ENCODE assay signal across 1 cellular context in the genomic region with DNA sequence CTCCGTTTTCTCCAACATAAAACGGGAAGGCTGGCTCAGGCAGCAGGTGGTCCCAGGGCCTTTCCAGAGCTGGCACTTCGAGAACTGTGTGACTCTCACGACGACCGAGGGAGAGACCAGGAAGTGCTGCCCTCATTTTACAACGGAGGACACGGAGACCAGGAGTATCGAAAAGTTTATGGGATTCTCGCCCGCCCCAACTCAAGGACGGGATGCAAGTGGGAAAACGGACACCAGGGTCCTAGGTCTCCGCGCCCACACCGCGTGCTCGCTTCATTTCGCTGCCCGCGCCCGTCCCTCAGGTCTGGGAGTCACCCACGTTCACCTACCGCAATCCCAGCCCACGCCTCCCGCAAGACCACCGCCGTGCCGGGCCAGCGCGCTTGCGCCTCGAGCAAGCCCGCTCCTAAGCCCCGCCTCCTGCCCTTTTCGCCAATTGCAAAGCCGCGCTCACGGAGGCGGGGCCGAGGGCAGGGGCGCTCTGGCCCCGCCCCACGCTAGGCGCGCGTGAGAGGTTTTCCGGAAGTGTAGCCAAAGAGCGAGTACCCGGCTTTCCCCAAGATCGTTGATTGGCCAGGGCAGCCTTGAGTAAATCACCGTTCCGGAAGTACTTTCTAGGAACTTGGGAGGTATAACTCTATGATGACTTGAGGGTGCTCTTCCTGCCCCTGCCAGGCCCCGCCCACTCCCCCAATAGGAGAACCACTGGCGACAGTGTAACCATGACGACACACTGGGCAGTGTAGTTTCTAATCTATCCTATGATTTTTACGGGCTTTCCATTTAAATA.
TF ChIP-seq lines count a peak whose summit lies in the region.

A gene (minus strand): TSS at position 392 of the 790 bp plus-strand sequence. CDS start 5,362 bp downstream, outside the sequence.

TF ChIP-seq in GM12878, 131 proteins besides CTCF, POLR2A, EP300 and RAD21 (continued from another document and continues in another):
- TF ChIP-seq, protein P1, sequence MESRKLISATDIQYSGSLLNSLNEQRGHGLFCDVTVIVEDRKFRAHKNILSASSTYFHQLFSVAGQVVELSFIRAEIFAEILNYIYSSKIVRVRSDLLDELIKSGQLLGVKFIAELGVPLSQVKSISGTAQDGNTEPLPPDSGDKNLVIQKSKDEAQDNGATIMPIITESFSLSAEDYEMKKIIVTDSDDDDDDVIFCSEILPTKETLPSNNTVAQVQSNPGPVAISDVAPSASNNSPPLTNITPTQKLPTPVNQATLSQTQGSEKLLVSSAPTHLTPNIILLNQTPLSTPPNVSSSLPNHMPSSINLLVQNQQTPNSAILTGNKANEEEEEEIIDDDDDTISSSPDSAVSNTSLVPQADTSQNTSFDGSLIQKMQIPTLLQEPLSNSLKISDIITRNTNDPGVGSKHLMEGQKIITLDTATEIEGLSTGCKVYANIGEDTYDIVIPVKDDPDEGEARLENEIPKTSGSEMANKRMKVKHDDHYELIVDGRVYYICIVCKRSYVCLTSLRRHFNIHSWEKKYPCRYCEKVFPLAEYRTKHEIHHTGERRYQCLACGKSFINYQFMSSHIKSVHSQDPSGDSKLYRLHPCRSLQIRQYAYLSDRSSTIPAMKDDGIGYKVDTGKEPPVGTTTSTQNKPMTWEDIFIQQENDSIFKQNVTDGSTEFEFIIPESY (IDR thresholded peaks at IDR 0.05) = no peak
- peak; percentile 92 for TF ChIP-seq GABPA (IDR thresholded peaks at IDR 0.05; ENCODE audit: low read depth)
- no peak for TF ChIP-seq TARDBP (IDR thresholded peaks at IDR 0.05; ENCODE audit: borderline replicate concordance)
- TF ChIP-seq ZNF622 (IDR thresholded peaks at IDR 0.05) = no peak
- TF ChIP-seq SREBF1 (IDR thresholded peaks at IDR 0.05; ENCODE audit: low read length) = no peak
- no peak; the same call in 1 of the 2 replicates for TF ChIP-seq HDGF (IDR thresholded peaks at IDR 0.05)
- no peak for TF ChIP-seq IRF4 (IDR thresholded peaks at IDR 0.05; ENCODE audit: low read depth, low read length)
- TF ChIP-seq, protein P2, sequence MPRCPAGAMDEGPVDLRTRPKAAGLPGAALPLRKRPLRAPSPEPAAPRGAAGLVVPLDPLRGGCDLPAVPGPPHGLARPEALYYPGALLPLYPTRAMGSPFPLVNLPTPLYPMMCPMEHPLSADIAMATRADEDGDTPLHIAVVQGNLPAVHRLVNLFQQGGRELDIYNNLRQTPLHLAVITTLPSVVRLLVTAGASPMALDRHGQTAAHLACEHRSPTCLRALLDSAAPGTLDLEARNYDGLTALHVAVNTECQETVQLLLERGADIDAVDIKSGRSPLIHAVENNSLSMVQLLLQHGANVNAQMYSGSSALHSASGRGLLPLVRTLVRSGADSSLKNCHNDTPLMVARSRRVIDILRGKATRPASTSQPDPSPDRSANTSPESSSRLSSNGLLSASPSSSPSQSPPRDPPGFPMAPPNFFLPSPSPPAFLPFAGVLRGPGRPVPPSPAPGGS (IDR thresholded peaks at IDR 0.05; ENCODE audit: borderline replicate concordance, insufficient read depth, low read depth, low read length, poor library complexity, severe bottlenecking) = no peak
- TF ChIP-seq, protein P3, sequence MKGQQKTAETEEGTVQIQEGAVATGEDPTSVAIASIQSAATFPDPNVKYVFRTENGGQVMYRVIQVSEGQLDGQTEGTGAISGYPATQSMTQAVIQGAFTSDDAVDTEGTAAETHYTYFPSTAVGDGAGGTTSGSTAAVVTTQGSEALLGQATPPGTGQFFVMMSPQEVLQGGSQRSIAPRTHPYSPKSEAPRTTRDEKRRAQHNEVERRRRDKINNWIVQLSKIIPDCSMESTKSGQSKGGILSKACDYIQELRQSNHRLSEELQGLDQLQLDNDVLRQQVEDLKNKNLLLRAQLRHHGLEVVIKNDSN (IDR thresholded peaks at IDR 0.05; ENCODE audit: borderline replicate concordance, extremely low read length, insufficient read depth, low read depth, low read length) = no peak
- no peak; the same call in 1 of the 2 replicates for TF ChIP-seq PAX5 (IDR thresholded peaks at IDR 0.05; ENCODE audit: borderline replicate concordance, low read depth, low read length)
- TF ChIP-seq, protein P4, sequence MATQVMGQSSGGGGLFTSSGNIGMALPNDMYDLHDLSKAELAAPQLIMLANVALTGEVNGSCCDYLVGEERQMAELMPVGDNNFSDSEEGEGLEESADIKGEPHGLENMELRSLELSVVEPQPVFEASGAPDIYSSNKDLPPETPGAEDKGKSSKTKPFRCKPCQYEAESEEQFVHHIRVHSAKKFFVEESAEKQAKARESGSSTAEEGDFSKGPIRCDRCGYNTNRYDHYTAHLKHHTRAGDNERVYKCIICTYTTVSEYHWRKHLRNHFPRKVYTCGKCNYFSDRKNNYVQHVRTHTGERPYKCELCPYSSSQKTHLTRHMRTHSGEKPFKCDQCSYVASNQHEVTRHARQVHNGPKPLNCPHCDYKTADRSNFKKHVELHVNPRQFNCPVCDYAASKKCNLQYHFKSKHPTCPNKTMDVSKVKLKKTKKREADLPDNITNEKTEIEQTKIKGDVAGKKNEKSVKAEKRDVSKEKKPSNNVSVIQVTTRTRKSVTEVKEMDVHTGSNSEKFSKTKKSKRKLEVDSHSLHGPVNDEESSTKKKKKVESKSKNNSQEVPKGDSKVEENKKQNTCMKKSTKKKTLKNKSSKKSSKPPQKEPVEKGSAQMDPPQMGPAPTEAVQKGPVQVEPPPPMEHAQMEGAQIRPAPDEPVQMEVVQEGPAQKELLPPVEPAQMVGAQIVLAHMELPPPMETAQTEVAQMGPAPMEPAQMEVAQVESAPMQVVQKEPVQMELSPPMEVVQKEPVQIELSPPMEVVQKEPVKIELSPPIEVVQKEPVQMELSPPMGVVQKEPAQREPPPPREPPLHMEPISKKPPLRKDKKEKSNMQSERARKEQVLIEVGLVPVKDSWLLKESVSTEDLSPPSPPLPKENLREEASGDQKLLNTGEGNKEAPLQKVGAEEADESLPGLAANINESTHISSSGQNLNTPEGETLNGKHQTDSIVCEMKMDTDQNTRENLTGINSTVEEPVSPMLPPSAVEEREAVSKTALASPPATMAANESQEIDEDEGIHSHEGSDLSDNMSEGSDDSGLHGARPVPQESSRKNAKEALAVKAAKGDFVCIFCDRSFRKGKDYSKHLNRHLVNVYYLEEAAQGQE (IDR thresholded peaks at IDR 0.05; ENCODE audit: low read depth, low read length) = no peak
- peak; percentile 5; the same call in 1 of the 2 replicates for TF ChIP-seq NFYA (IDR thresholded peaks at IDR 0.05; ENCODE audit: borderline replicate concordance, low read depth, low read length)
- TF ChIP-seq ZSCAN29 (IDR thresholded peaks at IDR 0.05) = no peak
- peak; percentile 5; the same call in 1 of the 2 replicates for TF ChIP-seq TCF12 (IDR thresholded peaks at IDR 0.05; ENCODE audit: low read depth, low read length)
- TF ChIP-seq MEF2A (IDR thresholded peaks at IDR 0.05; ENCODE audit: insufficient read depth, low read depth, low read length) = no peak
- TF ChIP-seq SMC3 (IDR thresholded peaks at IDR 0.05; ENCODE audit: borderline replicate concordance, low read length) = no peak
- TF ChIP-seq, protein P5, sequence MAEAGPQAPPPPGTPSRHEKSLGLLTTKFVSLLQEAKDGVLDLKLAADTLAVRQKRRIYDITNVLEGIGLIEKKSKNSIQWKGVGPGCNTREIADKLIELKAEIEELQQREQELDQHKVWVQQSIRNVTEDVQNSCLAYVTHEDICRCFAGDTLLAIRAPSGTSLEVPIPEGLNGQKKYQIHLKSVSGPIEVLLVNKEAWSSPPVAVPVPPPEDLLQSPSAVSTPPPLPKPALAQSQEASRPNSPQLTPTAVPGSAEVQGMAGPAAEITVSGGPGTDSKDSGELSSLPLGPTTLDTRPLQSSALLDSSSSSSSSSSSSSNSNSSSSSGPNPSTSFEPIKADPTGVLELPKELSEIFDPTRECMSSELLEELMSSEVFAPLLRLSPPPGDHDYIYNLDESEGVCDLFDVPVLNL (IDR thresholded peaks at IDR 0.05; ENCODE audit: low read depth, low read length) = peak; percentile 59; the same call in 1 of the 2 replicates
- TF ChIP-seq, protein P6, sequence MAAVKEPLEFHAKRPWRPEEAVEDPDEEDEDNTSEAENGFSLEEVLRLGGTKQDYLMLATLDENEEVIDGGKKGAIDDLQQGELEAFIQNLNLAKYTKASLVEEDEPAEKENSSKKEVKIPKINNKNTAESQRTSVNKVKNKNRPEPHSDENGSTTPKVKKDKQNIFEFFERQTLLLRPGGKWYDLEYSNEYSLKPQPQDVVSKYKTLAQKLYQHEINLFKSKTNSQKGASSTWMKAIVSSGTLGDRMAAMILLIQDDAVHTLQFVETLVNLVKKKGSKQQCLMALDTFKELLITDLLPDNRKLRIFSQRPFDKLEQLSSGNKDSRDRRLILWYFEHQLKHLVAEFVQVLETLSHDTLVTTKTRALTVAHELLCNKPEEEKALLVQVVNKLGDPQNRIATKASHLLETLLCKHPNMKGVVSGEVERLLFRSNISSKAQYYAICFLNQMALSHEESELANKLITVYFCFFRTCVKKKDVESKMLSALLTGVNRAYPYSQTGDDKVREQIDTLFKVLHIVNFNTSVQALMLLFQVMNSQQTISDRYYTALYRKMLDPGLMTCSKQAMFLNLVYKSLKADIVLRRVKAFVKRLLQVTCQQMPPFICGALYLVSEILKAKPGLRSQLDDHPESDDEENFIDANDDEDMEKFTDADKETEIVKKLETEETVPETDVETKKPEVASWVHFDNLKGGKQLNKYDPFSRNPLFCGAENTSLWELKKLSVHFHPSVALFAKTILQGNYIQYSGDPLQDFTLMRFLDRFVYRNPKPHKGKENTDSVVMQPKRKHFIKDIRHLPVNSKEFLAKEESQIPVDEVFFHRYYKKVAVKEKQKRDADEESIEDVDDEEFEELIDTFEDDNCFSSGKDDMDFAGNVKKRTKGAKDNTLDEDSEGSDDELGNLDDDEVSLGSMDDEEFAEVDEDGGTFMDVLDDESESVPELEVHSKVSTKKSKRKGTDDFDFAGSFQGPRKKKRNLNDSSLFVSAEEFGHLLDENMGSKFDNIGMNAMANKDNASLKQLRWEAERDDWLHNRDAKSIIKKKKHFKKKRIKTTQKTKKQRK (IDR thresholded peaks at IDR 0.05; ENCODE audit: low read depth, low read length) = no peak
- TF ChIP-seq BHLHE40 (IDR thresholded peaks at IDR 0.05; ENCODE audit: borderline replicate concordance in 1 of 2, low read depth in 2 of 2, low read length in 1 of 2) = peak; percentile 74 to 87; a peak in 3 of 4 replicates
- no peak for TF ChIP-seq SREBF2 (IDR thresholded peaks at IDR 0.05; ENCODE audit: low read length)
- TF ChIP-seq WRNIP1 (IDR thresholded peaks at IDR 0.05; ENCODE audit: borderline replicate concordance, low read depth, low read length) = no peak
- TF ChIP-seq, protein P7, sequence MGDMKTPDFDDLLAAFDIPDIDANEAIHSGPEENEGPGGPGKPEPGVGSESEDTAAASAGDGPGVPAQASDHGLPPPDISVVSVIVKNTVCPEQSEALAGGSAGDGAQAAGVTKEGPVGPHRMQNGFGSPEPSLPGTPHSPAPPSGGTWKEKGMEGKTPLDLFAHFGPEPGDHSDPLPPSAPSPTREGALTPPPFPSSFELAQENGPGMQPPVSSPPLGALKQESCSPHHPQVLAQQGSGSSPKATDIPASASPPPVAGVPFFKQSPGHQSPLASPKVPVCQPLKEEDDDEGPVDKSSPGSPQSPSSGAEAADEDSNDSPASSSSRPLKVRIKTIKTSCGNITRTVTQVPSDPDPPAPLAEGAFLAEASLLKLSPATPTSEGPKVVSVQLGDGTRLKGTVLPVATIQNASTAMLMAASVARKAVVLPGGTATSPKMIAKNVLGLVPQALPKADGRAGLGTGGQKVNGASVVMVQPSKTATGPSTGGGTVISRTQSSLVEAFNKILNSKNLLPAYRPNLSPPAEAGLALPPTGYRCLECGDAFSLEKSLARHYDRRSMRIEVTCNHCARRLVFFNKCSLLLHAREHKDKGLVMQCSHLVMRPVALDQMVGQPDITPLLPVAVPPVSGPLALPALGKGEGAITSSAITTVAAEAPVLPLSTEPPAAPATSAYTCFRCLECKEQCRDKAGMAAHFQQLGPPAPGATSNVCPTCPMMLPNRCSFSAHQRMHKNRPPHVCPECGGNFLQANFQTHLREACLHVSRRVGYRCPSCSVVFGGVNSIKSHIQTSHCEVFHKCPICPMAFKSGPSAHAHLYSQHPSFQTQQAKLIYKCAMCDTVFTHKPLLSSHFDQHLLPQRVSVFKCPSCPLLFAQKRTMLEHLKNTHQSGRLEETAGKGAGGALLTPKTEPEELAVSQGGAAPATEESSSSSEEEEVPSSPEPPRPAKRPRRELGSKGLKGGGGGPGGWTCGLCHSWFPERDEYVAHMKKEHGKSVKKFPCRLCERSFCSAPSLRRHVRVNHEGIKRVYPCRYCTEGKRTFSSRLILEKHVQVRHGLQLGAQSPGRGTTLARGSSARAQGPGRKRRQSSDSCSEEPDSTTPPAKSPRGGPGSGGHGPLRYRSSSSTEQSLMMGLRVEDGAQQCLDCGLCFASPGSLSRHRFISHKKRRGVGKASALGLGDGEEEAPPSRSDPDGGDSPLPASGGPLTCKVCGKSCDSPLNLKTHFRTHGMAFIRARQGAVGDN (IDR thresholded peaks at IDR 0.05) = no peak
- TF ChIP-seq, protein P8, sequence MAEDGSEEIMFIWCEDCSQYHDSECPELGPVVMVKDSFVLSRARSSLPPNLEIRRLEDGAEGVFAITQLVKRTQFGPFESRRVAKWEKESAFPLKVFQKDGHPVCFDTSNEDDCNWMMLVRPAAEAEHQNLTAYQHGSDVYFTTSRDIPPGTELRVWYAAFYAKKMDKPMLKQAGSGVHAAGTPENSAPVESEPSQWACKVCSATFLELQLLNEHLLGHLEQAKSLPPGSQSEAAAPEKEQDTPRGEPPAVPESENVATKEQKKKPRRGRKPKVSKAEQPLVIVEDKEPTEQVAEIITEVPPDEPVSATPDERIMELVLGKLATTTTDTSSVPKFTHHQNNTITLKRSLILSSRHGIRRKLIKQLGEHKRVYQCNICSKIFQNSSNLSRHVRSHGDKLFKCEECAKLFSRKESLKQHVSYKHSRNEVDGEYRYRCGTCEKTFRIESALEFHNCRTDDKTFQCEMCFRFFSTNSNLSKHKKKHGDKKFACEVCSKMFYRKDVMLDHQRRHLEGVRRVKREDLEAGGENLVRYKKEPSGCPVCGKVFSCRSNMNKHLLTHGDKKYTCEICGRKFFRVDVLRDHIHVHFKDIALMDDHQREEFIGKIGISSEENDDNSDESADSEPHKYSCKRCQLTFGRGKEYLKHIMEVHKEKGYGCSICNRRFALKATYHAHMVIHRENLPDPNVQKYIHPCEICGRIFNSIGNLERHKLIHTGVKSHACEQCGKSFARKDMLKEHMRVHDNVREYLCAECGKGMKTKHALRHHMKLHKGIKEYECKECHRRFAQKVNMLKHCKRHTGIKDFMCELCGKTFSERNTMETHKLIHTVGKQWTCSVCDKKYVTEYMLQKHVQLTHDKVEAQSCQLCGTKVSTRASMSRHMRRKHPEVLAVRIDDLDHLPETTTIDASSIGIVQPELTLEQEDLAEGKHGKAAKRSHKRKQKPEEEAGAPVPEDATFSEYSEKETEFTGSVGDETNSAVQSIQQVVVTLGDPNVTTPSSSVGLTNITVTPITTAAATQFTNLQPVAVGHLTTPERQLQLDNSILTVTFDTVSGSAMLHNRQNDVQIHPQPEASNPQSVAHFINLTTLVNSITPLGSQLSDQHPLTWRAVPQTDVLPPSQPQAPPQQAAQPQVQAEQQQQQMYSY (CRISPR knock-in tag; IDR thresholded peaks at IDR 0.05) = no peak
- TF ChIP-seq TCF3 (IDR thresholded peaks at IDR 0.05; ENCODE audit: borderline replicate concordance, insufficient read depth, low read depth, low read length) = no peak
- no peak for TF ChIP-seq KLF5 (IDR thresholded peaks at IDR 0.05; ENCODE audit: partially characterized antibody)
- TF ChIP-seq FOS (IDR thresholded peaks at IDR 0.05; ENCODE audit: borderline replicate concordance, extremely low read depth, insufficient read length) = peak; percentile 18
- TF ChIP-seq TBL1XR1 (IDR thresholded peaks at IDR 0.05; ENCODE audit: low read depth, low read length) = no peak
- TF ChIP-seq KAT2A (conservative IDR thresholded peaks at IDR 0.05; ENCODE audit: control insufficient read depth, low read depth, low read length) = no peak
- no peak for TF ChIP-seq FOXM1 (IDR thresholded peaks at IDR 0.05; ENCODE audit: low read depth, low read length)
- 0 out of 2 replicates have a peak, but pooled peaks have one; percentile 43 for TF ChIP-seq CREM (IDR thresholded peaks at IDR 0.05; ENCODE audit: low read depth)
- TF ChIP-seq CREB1 (IDR thresholded peaks at IDR 0.05; ENCODE audit: low read depth) = peak; percentile 73
